Comparison of ENCODE assay signal across 6 cellular contexts in genomic region chr11:67826951-67827296, GRCh38.
DNase-seq lines count a peak whose midpoint lies in the region; ATAC-seq, FAIRE-seq and TF ChIP-seq lines count a peak whose summit lies in the region.
"Not testable (repeated sequence)": the region's sequence is repeated elsewhere in the genome, so short reads cannot be mapped to it uniquely, and the experiment has no call there.

No MANE protein-coding gene starts in this region.

- not testable (repeated sequence) for H3K9me2 ChIP-seq in Karpas-422 (replicated peaks; ENCODE audit: insufficient read depth, low read length); hepatocyte (replicated peaks; ENCODE audit: insufficient read depth)

- H3K9me3 ChIP-seq in BLaER1 treated with 17β-estradiol and CSF1 and Interleukin-3, amounts not matched to agents 10 nM and 100 nM (replicated peaks in 1 of 11); Karpas-422 (ENCODE audit: low read length); SK-N-MC (ENCODE audit: low read depth, low read length); K562 (replicated peaks; ENCODE audit: control insufficient read depth, insufficient read depth, low read depth, low read length); hepatocyte (ENCODE audit: low read depth); parathyroid adenoma (ENCODE audit: control insufficient read depth, low read length): not testable (repeated sequence)

- TF ChIP-seq POLR2A in K562 (conservative IDR thresholded peaks at IDR 0.05): not testable (repeated sequence)

- not testable (repeated sequence) for H3K79me2 ChIP-seq in Karpas-422 (ENCODE audit: low read length); K562 (ENCODE audit: control insufficient read depth, insufficient read depth, low read length); hepatocyte; parathyroid adenoma

- FAIRE-seq in K562 (lab: Jason Lieb, UNC): not testable (repeated sequence)

- TF ChIP-seq RAD21 in K562 (CRISPR knock-in tag; conservative IDR thresholded peaks at IDR 0.05 in 1 of 2, IDR thresholded peaks at IDR 0.05 in 1 of 2): not testable (repeated sequence)

- CTCF ChIA-PET in K562 (lab: Yijun Ruan, JAX; ENCODE audit: low intra/inter-chr PET ratio): not testable (repeated sequence)

- POLR2A ChIA-PET in K562 (lab: Yijun Ruan, JAX): not testable (repeated sequence)

- not testable (repeated sequence) for H3K4me3 ChIP-seq in BLaER1 treated with 17β-estradiol and CSF1 and Interleukin-3, amounts not matched to agents 10 nM and 100 nM; Karpas-422 (ENCODE audit: low read length); K562; hepatocyte; parathyroid adenoma (ENCODE audit: low read depth, low read length)
- H3K4me3 ChIP-seq in SK-N-MC: peak overlapping the region; percentile 58

- ATAC-seq in K562: not testable (repeated sequence)

- H2AFZ ChIP-seq in Karpas-422 (ENCODE audit: low read length); K562 (ENCODE audit: low read depth, low read length); hepatocyte; parathyroid adenoma: not testable (repeated sequence)

- H3K9me1 ChIP-seq in K562 (ENCODE audit: control insufficient read depth, insufficient read depth, low read length): not testable (repeated sequence)

- not testable (repeated sequence) for H3K9ac ChIP-seq in BLaER1 treated with 17β-estradiol and CSF1 and Interleukin-3, amounts not matched to agents 10 nM and 100 nM; Karpas-422 (ENCODE audit: low read length); SK-N-MC (ENCODE audit: insufficient read length); K562 (ENCODE audit: insufficient read depth in 1 of 2, low read depth in 2 of 2, low read length in 2 of 2); parathyroid adenoma

- H3K27ac ChIP-seq in BLaER1 treated with 17β-estradiol and CSF1 and Interleukin-3, amounts not matched to agents 10 nM and 100 nM; Karpas-422 (ENCODE audit: low read length); SK-N-MC; K562 (ENCODE audit: extremely low read depth, low read depth, low read length): not testable (repeated sequence)
- H3K27ac ChIP-seq in hepatocyte (peak overlapping the region; percentile 47), parathyroid adenoma (peak overlapping the region; percentile 29)

- H3K4me1 ChIP-seq in BLaER1 treated with 17β-estradiol and CSF1 and Interleukin-3, amounts not matched to agents 10 nM and 100 nM: peaks cover 4 to 13% (median 6%) of the 10 kb centered on the region in 10 experiments; a peak in 14 of 20 replicates
- peaks cover 25% of the 10 kb centered on the region for H3K4me1 ChIP-seq in Karpas-422 (ENCODE audit: low read length)
- H3K4me1 ChIP-seq in K562 (replicated peaks in 1 of 2; ENCODE audit: control insufficient read depth in 2 of 2, insufficient read depth in 2 of 2, low read length in 2 of 2); hepatocyte (ENCODE audit: insufficient read depth); parathyroid adenoma: not testable (repeated sequence)

- intact Hi-C loops in K562 (cut with micrococcal nuclease): not testable (repeated sequence)

- peak overlapping the region in 7 of 11 experiments; percentile 40 to 60 (median 49); a peak in 6 of 22 replicates for H3K4me2 ChIP-seq in BLaER1 treated with 17β-estradiol and CSF1 and Interleukin-3, amounts not matched to agents 10 nM and 100 nM
- H3K4me2 ChIP-seq in Karpas-422 (ENCODE audit: low read depth, low read length, poor library complexity, severe bottlenecking) (peak overlapping the region; percentile 48), hepatocyte (peak overlapping the region; percentile 56)
- not testable (repeated sequence) for H3K4me2 ChIP-seq in K562 (ENCODE audit: insufficient read depth, low read length); parathyroid adenoma (ENCODE audit: low read length)

- in situ Hi-C loops in K562 (cut with MboI): not testable (repeated sequence)

- H3K27me3 ChIP-seq in BLaER1 treated with 17β-estradiol and CSF1 and Interleukin-3, amounts not matched to agents 10 nM and 100 nM; Karpas-422 (ENCODE audit: low read length); K562 (ENCODE audit: control insufficient read depth in 2 of 2, insufficient read depth in 2 of 2, low read length in 2 of 2); hepatocyte; parathyroid adenoma (ENCODE audit: control insufficient read depth, insufficient read depth, low read length): not testable (repeated sequence)

- TF ChIP-seq CTCF in K562 (IDR thresholded peaks at IDR 0.05 in 2 of 3, conservative IDR thresholded peaks at IDR 0.05 in 1 of 3; ENCODE audit: insufficient read depth in 2 of 3, low read depth in 1 of 3, low read length in 3 of 3); hepatocyte (IDR thresholded peaks at IDR 0.05; ENCODE audit: poor library complexity); parathyroid adenoma (IDR thresholded peaks at IDR 0.05): not testable (repeated sequence)

- DNase-seq in Karpas-422; SK-N-MC (ENCODE audit: low read depth, low spot score); K562 (ENCODE audit: extremely low read depth in 1 of 4, low spot score in 3 of 4); hepatocyte (ENCODE audit: low spot score): not testable (repeated sequence)

- H4K20me1 ChIP-seq in BLaER1 treated with 17β-estradiol and CSF1 and Interleukin-3, amounts not matched to agents 10 nM and 100 nM; Karpas-422 (ENCODE audit: insufficient read depth, low read depth, low read length); K562 (replicated peaks; ENCODE audit: control insufficient read depth, insufficient read depth, low read length); hepatocyte (ENCODE audit: insufficient read depth, poor library complexity, severe bottlenecking): not testable (repeated sequence)

- 3% methylated on average over 4 of the region's 4 CpGs for WGBS in K562 (ENCODE audit: insufficient coverage, low coverage, missing lambda C conversion rate)
- 82% methylated on average over 4 of the region's 4 CpGs for WGBS in hepatocyte (ENCODE audit: low lambda C conversion rate, missing lambda C conversion rate)

- BruUV-seq in K562 (replicated peaks; lab: Mats Ljungman, UMichigan): not testable (repeated sequence)

- TF ChIP-seq EP300 in K562 (IDR thresholded peaks at IDR 0.05; ENCODE audit: low read length): not testable (repeated sequence)

- H3K36me3 ChIP-seq in BLaER1 treated with 17β-estradiol and CSF1 and Interleukin-3, amounts not matched to agents 10 nM and 100 nM; Karpas-422 (ENCODE audit: insufficient read depth, low read length); SK-N-MC (ENCODE audit: insufficient read depth, low read length); K562 (ENCODE audit: control insufficient read depth, insufficient read depth, low read length); hepatocyte (replicated peaks; ENCODE audit: insufficient read depth, low read depth); parathyroid adenoma (ENCODE audit: control insufficient read depth, insufficient read depth, low read length): not testable (repeated sequence)

TF ChIP-seq in K562, 482 proteins besides CTCF, POLR2A, EP300 and RAD21:
- TF ChIP-seq SMARCA5 (IDR thresholded peaks at IDR 0.05) (peak; percentile 68; the same call in 1 of the 2 replicates), KDM1A (IDR thresholded peaks at IDR 0.05) (peak in 1 of 2 experiments; percentile 55; a peak in 2 of 4 replicates), CEBPG (tag; conservative IDR thresholded peaks at IDR 0.05 in 1 of 2, IDR thresholded peaks at IDR 0.05 in 1 of 2) (peak; percentile 50 to 62; a peak in 1 of 4 replicates), ATF4 (CRISPR knock-in tag; IDR thresholded peaks at IDR 0.05) (peak; percentile 29; the same call in 1 of the 2 replicates), RBM25 (IDR thresholded peaks at IDR 0.05; ENCODE audit: low read depth, low read length, severe bottlenecking) (peak; percentile 98), BCOR (IDR thresholded peaks at IDR 0.05) (peak; percentile 83; the same call in 1 of the 2 replicates), ADNP (tag; IDR thresholded peaks at IDR 0.05) (peak; percentile 88), RCOR1 (IDR thresholded peaks at IDR 0.05; ENCODE audit: borderline replicate concordance in 1 of 2, low read depth in 2 of 2, low read length in 2 of 2) (peak in 1 of 2 experiments; percentile 67; a peak in 1 of 4 replicates)
- TF ChIP-seq CEBPG (CRISPR knock-in tag; IDR thresholded peaks at IDR 0.05): not testable (repeated sequence)
